Comparison of ENCODE assay signal across 11 cellular contexts in genomic region chr21:36476541-36476940, GRCh38. TPM values are rescaled to one million over a fixed set of nuclear protein-coding genes. Genes with fewer than 3 reads are reported as not detected.
"Had no signal": no experiment of that assay in that cellular context is flagged by ENCODE, and none has a peak within 500 bp of the region (broad histone marks: within the 10 kb centered on the region; RNA-seq: fewer than 3 reads in every experiment).

No MANE protein-coding gene starts in this region.

RNA-seq across cellular contexts. Expression of gene CLDN14, which starts 3.4 kb away (rescaled TPM):
- total RNA-seq: naive thymus-derived CD4-positive, alpha-beta T cell; natural killer cell; occipital lobe; ovary; prostate gland; right atrium auricular region; sigmoid colon; transverse colon; ureter; vagina had no signal
- polyA plus RNA-seq: naive thymus-derived CD4-positive, alpha-beta T cell; neural cell had no signal
